26 cellular contexts compared by ENCODE assay signal in the genomic region with DNA sequence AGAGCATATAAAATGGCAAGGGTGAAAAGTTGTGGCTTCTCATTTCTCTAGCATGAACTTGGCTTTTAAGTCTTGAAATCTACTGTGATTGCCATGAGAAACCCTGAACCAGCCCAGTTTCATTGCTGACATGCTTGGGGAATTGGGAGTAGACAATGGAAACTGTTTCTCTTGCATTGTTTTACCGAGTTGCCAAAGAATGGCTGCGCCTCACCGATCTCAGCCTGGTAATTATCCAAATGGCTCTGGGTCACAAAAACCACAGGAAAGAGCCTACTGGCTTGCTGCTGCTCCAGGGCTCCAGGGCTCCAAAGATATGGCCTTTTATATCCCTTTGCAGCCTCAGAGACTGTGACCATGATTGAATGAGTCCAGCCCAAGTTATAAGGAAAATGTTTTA.
DNase-seq lines count a peak whose midpoint lies in the region; ATAC-seq and TF ChIP-seq lines count a peak whose summit lies in the region.
"Had no signal": no experiment of that assay in that cellular context is flagged by ENCODE, and none has a peak within 500 bp of the region (broad histone marks: within the 10 kb centered on the region; RNA-seq: fewer than 3 reads in every experiment).

No MANE protein-coding gene starts in this region.

- H3K27ac Mint-ChIP-seq in WTC11 = no peak overlapping the region
- H3K27ac Mint-ChIP-seq: activated CD4-positive, alpha-beta T cell treated with anti-CD3 and anti-CD28 coated beads, Interleukin-2, amount 10 ng/mL, durations not matched to agents 24 days and 14 days; activated naive CD8-positive, alpha-beta T cell had no signal

- H2BK120ac ChIP-seq in mesenchymal stem cell (ENCODE audit: low read depth, low read length) = no peak overlapping the region

- CTCF ChIA-PET in WTC11 (lab: Charles Lee) = no interaction called here

- H3K4me1 Mint-ChIP-seq in WTC11 = no peaks in the 10 kb centered on the region
- H3K4me1 Mint-ChIP-seq: activated CD4-positive, alpha-beta T cell treated with anti-CD3 and anti-CD28 coated beads, Interleukin-2, amount 10 ng/mL, durations not matched to agents 24 days and 14 days had no signal

- H2BK15ac ChIP-seq in mesenchymal stem cell (ENCODE audit: low read depth, poor library complexity, severe bottlenecking) = no peak overlapping the region

- POLR2A ChIA-PET in WTC11 (lab: Charles Lee) = no interaction called here

- no peak overlapping the region for H3K4me2 ChIP-seq in mesenchymal stem cell (ENCODE audit: low read length, poor library complexity, severe bottlenecking)
- H3K4me2 ChIP-seq: smooth muscle cell had no signal

- H3K9ac ChIP-seq in mesenchymal stem cell (ENCODE audit: low read length) = peak overlapping the region; percentile 82

- no peak overlapping the region for H3K4ac ChIP-seq in mesenchymal stem cell (ENCODE audit: low read depth in 1 of 2, low read length in 2 of 2)

- H3K27me3 Mint-ChIP-seq in WTC11 (ENCODE audit: low read depth) = no peaks in the 10 kb centered on the region
- H3K27me3 Mint-ChIP-seq: activated CD4-positive, alpha-beta T cell treated with anti-CD3 and anti-CD28 coated beads, Interleukin-2, amount 10 ng/mL, durations not matched to agents 24 days and 14 days; activated naive CD8-positive, alpha-beta T cell had no signal

- no peaks in the 10 kb centered on the region for H3K36me3 Mint-ChIP-seq in WTC11

- no peak overlapping the region for H3K18ac ChIP-seq in mesenchymal stem cell (ENCODE audit: low read depth in 1 of 2, low read length in 2 of 2)

- DNase-seq in M059J (ENCODE audit: low read depth) (peak; percentile 26), fibroblast of peridontal ligament (ENCODE audit: extremely low read depth) (peak; percentile 88), mesenchymal stem cell (no peak), tibial artery (peak; percentile 51 to 67), WTC11 (ENCODE audit: low spot score) (no peak), hepatic stellate cell (ENCODE audit: low spot score) (no peak)
- DNase-seq: ACHN; activated CD4-positive, alpha-beta T cell treated with anti-CD3 and anti-CD28 coated beads, Interleukin-2, amount 10 ng/mL, durations not matched to agents 24 days and 14 days; anterior cingulate cortex; DMS53; effector CD4-positive, alpha-beta T cell; head of caudate nucleus; lower lobe of right lung; NCI-H1092 treated with DMSO at 0.1 percent for 48 hours; NCI-H187; NCI-H2171; ovary; SJCRH30; stimulated activated naive CD4-positive, alpha-beta T cell; testis; WERI-Rb-1 had no signal

- H3K27ac ChIP-seq in mesenchymal stem cell (ENCODE audit: low read length, poor library complexity, severe bottlenecking) (no peak overlapping the region), tibial artery (peak overlapping the region; percentile 72 to 75)
- H3K27ac ChIP-seq: ovary, SJCRH30, WERI-Rb-1 had no signal

- no peak overlapping the region for H2BK12ac ChIP-seq in mesenchymal stem cell (ENCODE audit: low read length in 2 of 2)

- H3K14ac ChIP-seq in mesenchymal stem cell (ENCODE audit: low read length in 2 of 2) = no peak overlapping the region

- 92% methylated on average over 3 of the region's 3 CpGs for WGBS in mesenchymal stem cell

- intact Hi-C loops in tibial artery (cut with DNase I; ENCODE audit: low total_unique reads) = loop anchor here (10.0 kb wide), 1 partner anchor 965 kb away; no protein-coding TSS in a partner anchor

- no peak overlapping the region for H3K23ac ChIP-seq in mesenchymal stem cell (ENCODE audit: low read length in 2 of 2)

- H3K4me1 ChIP-seq in mesenchymal stem cell (ENCODE audit: control insufficient read depth, insufficient read depth, low read depth, low read length) = peaks cover 4% of the 10 kb centered on the region
- peaks cover 0 to 37% (median 28%) of the 10 kb centered on the region in 4 donors for H3K4me1 ChIP-seq in tibial artery
- H3K4me1 ChIP-seq: SJCRH30 had no signal

- no peak overlapping the region for H4K91ac ChIP-seq in mesenchymal stem cell (ENCODE audit: low read length)

- H3K9me3 Mint-ChIP-seq in WTC11 = no peaks in the 10 kb centered on the region
- H3K9me3 Mint-ChIP-seq: activated CD4-positive, alpha-beta T cell treated with anti-CD3 and anti-CD28 coated beads, Interleukin-2, amount 10 ng/mL, durations not matched to agents 24 days and 14 days; nephron had no signal

- H3K4me3 Mint-ChIP-seq in WTC11 = no peak overlapping the region
- H3K4me3 Mint-ChIP-seq: activated CD4-positive, alpha-beta T cell treated with anti-CD3 and anti-CD28 coated beads, Interleukin-2, amount 10 ng/mL, durations not matched to agents 24 days and 14 days; activated naive CD8-positive, alpha-beta T cell; nephron had no signal

- H3K4me3 ChIP-seq in mesenchymal stem cell (ENCODE audit: insufficient read depth in 1 of 2, low read depth in 1 of 2, low read length in 2 of 2) = peak overlapping the region in 1 of 2 experiments; percentile 36
- no peak overlapping the region for H3K4me3 ChIP-seq in tibial artery
- H3K4me3 ChIP-seq: K562, lower lobe of right lung, ovary, SJCRH30, smooth muscle cell, testis had no signal

- ATAC-seq in GM19467 (IDR thresholded peaks at IDR 0.05; ENCODE audit: unreplicated experiment) (no peak), WTC11 (no peak)
- ATAC-seq: K562, lower lobe of right lung had no signal

- H2AK5ac ChIP-seq in mesenchymal stem cell (ENCODE audit: low read length, severe bottlenecking) = no peak overlapping the region

- no peaks in the 10 kb centered on the region for H3K9me3 ChIP-seq in mesenchymal stem cell (ENCODE audit: control insufficient read depth, low read length)
- H3K9me3 ChIP-seq in tibial artery = no peaks in the 10 kb centered on the region
- H3K9me3 ChIP-seq: lower lobe of right lung, ovary, SJCRH30, testis had no signal

- no peaks in the 10 kb centered on the region for H3K79me1 ChIP-seq in mesenchymal stem cell (replicated peaks; ENCODE audit: low read length, poor library complexity, severe bottlenecking)

- H3K36me3 ChIP-seq in mesenchymal stem cell (ENCODE audit: control insufficient read depth in 1 of 2, insufficient read depth in 2 of 2, low read depth in 1 of 2, low read length in 2 of 2) = no peaks in the 10 kb centered on the region
- no peaks in the 10 kb centered on the region for H3K36me3 ChIP-seq in tibial artery
- H3K36me3 ChIP-seq: lower lobe of right lung, ovary, SJCRH30, WERI-Rb-1 had no signal

- no peak overlapping the region for H2BK5ac ChIP-seq in mesenchymal stem cell (ENCODE audit: low read depth, low read length, poor library complexity, severe bottlenecking)

- H2AFZ ChIP-seq in mesenchymal stem cell (ENCODE audit: low read depth, low read length) = no peak overlapping the region

- H4K8ac ChIP-seq in mesenchymal stem cell (ENCODE audit: low read length) = no peak overlapping the region

- H3K27me3 ChIP-seq in mesenchymal stem cell (ENCODE audit: control insufficient read depth in 1 of 2, insufficient read depth in 1 of 2, low read length in 2 of 2) = no peaks in the 10 kb centered on the region
- H3K27me3 ChIP-seq in tibial artery = no peaks in the 10 kb centered on the region
- H3K27me3 ChIP-seq: ovary, SJCRH30, testis had no signal

- TF ChIP-seq CTCF in tibial artery (IDR thresholded peaks at IDR 0.05) (no peak), WTC11 (IDR thresholded peaks at IDR 0.05) (no peak)

TF ChIP-seq in WTC11, 78 proteins besides CTCF, POLR2A, EP300 and RAD21 (continues in another document):
- TF ChIP-seq CREB1 (CRISPR knock-in tag; IDR thresholded peaks at IDR 0.05) (no peak), NR1H2 (CRISPR knock-in tag; IDR thresholded peaks at IDR 0.05) (no peak), ZNF121 (CRISPR knock-in tag; IDR thresholded peaks at IDR 0.05) (no peak), FOXJ3 (CRISPR knock-in tag; IDR thresholded peaks at IDR 0.05; ENCODE audit: borderline replicate concordance) (no peak), ZNF423 (CRISPR knock-in tag; IDR thresholded peaks at IDR 0.05) (no peak), KAT7 (CRISPR knock-in tag; IDR thresholded peaks at IDR 0.05; ENCODE audit: borderline replicate concordance) (no peak), JAZF1 (CRISPR knock-in tag; IDR thresholded peaks at IDR 0.05) (no peak)
- TF ChIP-seq, protein P1, sequence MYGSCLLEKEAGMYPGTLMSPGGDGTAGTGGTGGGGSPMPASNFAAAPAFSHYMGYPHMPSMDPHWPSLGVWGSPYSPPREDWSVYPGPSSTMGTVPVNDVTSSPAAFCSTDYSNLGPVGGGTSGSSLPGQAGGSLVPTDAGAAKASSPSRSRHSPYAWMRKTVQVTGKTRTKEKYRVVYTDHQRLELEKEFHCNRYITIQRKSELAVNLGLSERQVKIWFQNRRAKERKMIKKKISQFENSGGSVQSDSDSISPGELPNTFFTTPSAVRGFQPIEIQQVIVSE (CRISPR knock-in tag; IDR thresholded peaks at IDR 0.05; ENCODE audit: borderline replicate concordance) = no peak
- TF ChIP-seq, protein P2, sequence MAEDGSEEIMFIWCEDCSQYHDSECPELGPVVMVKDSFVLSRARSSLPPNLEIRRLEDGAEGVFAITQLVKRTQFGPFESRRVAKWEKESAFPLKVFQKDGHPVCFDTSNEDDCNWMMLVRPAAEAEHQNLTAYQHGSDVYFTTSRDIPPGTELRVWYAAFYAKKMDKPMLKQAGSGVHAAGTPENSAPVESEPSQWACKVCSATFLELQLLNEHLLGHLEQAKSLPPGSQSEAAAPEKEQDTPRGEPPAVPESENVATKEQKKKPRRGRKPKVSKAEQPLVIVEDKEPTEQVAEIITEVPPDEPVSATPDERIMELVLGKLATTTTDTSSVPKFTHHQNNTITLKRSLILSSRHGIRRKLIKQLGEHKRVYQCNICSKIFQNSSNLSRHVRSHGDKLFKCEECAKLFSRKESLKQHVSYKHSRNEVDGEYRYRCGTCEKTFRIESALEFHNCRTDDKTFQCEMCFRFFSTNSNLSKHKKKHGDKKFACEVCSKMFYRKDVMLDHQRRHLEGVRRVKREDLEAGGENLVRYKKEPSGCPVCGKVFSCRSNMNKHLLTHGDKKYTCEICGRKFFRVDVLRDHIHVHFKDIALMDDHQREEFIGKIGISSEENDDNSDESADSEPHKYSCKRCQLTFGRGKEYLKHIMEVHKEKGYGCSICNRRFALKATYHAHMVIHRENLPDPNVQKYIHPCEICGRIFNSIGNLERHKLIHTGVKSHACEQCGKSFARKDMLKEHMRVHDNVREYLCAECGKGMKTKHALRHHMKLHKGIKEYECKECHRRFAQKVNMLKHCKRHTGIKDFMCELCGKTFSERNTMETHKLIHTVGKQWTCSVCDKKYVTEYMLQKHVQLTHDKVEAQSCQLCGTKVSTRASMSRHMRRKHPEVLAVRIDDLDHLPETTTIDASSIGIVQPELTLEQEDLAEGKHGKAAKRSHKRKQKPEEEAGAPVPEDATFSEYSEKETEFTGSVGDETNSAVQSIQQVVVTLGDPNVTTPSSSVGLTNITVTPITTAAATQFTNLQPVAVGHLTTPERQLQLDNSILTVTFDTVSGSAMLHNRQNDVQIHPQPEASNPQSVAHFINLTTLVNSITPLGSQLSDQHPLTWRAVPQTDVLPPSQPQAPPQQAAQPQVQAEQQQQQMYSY (CRISPR knock-in tag; IDR thresholded peaks at IDR 0.05) = no peak

Comparison
In these comparisons a context has a peak if more than half of its experiments do, and no peak if none do; other contexts are left out.
1. DNase-seq: peak in M059J (single experiment), fibroblast of peridontal ligament (single experiment) and tibial artery (2 of 2); none in mesenchymal stem cell (single experiment), WTC11 (single experiment) and hepatic stellate cell (single experiment).